In the genomic region with DNA sequence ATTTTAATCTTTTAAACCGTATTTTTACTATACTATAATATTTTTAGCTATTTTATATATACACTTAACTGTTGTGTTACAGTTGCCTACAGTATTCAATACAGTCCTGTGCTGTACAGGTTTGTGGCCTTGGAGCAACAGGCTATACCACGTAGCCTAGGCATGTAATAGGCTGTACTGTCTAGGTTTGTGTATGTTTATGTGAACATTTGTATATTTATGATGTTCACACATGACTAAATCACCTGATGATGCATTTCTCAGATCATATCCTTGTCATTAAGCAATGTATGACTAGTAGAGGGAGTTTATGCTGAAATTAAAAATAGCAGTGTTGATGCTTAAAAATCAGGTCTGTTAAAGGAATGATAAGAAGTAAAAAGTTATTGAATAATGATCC, we compare ENCODE assay signal across 17 cellular contexts.
"Had no signal": no experiment of that assay in that cellular context is flagged by ENCODE, and none has a peak within 500 bp of the region (broad histone marks: within the 10 kb centered on the region; RNA-seq: fewer than 3 reads in every experiment).

No MANE protein-coding gene starts in this region.

- ATAC-seq: left colon had no signal

- H3K27me3 ChIP-seq: adrenal gland, neutrophil, transverse colon had no signal

- H3K9me3 Mint-ChIP-seq: central memory CD8-positive, alpha-beta T cell; immature natural killer cell; naive B cell had no signal

- H3K27ac ChIP-seq: adrenal gland, neutrophil, transverse colon had no signal

- DNase-seq: activated CD4-positive, alpha-beta T cell treated with anti-CD3 and anti-CD28 coated beads, Interleukin-2, amount 50 U/mL, for 48 hours; activated CD4-positive, CD25-positive, alpha-beta regulatory T cell; activated CD8-positive, alpha-beta memory T cell treated with anti-CD3 and anti-CD28 coated beads, Interleukin-2, amount 50 U/mL, for 48 hours; activated naive CD4-positive, alpha-beta T cell treated with anti-CD3 and anti-CD28 coated beads, Interleukin-2, amount 50 U/mL, for 16 hours; adrenal gland; cortex of kidney; erythroblast; immature natural killer cell; left colon; naive B cell; stimulated activated CD4-positive, alpha-beta T cell treated with anti-CD3 and anti-CD28 coated beads, Interleukin-15, amount 100 ng/mL, for 24 hours; stimulated activated CD4-positive, alpha-beta T cell treated with anti-CD3 and anti-CD28 coated beads, Interleukin-4, amount 100 ng/mL, for 4 hours; T-helper 2 cell; transverse colon had no signal

- H3K36me3 ChIP-seq: adrenal gland, neutrophil, transverse colon had no signal

- H3K4me3 Mint-ChIP-seq: immature natural killer cell, naive B cell had no signal

- H3K36me3 Mint-ChIP-seq: immature natural killer cell, naive B cell had no signal

- H3K9me3 ChIP-seq: adrenal gland, neutrophil, transverse colon had no signal

- H3K4me3 ChIP-seq: adrenal gland, lung, transverse colon had no signal

- H3K27ac Mint-ChIP-seq: naive B cell had no signal

- H3K27me3 Mint-ChIP-seq: central memory CD8-positive, alpha-beta T cell had no signal
